1 cellular context compared by ENCODE assay signal in the genomic region with DNA sequence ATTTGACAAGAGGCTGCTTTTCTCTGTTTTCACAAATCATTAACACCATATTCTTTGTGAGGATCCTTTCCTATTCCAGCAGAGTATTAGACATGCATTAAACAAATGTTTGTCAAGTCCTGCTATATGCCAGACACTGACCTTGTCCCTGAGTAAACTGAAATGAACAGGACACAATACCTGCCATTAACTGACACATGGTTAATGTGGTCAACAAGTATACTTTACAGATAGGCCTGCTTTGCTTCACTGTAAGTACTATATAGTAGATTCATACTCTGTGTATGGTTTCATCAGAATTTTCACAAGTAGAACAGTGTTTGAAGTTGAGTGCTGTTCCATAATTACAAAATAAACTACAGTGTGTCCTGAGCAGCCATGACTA.
A peak's percentile ranks its signal among the peaks of the same experiment; 100 is the strongest.
TF ChIP-seq lines count a peak whose summit lies in the region.

No MANE protein-coding gene starts in this region.

TF ChIP-seq in HepG2, 621 proteins besides CTCF, POLR2A, EP300 and RAD21 (continued from another document and continues in another):
- TF ChIP-seq, protein P1, sequence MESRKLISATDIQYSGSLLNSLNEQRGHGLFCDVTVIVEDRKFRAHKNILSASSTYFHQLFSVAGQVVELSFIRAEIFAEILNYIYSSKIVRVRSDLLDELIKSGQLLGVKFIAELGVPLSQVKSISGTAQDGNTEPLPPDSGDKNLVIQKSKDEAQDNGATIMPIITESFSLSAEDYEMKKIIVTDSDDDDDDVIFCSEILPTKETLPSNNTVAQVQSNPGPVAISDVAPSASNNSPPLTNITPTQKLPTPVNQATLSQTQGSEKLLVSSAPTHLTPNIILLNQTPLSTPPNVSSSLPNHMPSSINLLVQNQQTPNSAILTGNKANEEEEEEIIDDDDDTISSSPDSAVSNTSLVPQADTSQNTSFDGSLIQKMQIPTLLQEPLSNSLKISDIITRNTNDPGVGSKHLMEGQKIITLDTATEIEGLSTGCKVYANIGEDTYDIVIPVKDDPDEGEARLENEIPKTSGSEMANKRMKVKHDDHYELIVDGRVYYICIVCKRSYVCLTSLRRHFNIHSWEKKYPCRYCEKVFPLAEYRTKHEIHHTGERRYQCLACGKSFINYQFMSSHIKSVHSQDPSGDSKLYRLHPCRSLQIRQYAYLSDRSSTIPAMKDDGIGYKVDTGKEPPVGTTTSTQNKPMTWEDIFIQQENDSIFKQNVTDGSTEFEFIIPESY (CRISPR knock-in tag; IDR thresholded peaks at IDR 0.05): no peak
- TF ChIP-seq, protein P2, sequence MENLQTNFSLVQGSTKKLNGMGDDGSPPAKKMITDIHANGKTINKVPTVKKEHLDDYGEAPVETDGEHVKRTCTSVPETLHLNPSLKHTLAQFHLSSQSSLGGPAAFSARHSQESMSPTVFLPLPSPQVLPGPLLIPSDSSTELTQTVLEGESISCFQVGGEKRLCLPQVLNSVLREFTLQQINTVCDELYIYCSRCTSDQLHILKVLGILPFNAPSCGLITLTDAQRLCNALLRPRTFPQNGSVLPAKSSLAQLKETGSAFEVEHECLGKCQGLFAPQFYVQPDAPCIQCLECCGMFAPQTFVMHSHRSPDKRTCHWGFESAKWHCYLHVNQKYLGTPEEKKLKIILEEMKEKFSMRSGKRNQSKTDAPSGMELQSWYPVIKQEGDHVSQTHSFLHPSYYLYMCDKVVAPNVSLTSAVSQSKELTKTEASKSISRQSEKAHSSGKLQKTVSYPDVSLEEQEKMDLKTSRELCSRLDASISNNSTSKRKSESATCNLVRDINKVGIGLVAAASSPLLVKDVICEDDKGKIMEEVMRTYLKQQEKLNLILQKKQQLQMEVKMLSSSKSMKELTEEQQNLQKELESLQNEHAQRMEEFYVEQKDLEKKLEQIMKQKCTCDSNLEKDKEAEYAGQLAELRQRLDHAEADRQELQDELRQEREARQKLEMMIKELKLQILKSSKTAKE (CRISPR knock-in tag; IDR thresholded peaks at IDR 0.05; ENCODE audit: borderline replicate concordance): peak; percentile 58; the same call in 1 of the 2 replicates
- TF ChIP-seq ZNF782 (CRISPR knock-in tag; IDR thresholded peaks at IDR 0.05; ENCODE audit: borderline replicate concordance) (no peak), ZFAT (CRISPR knock-in tag; conservative IDR thresholded peaks at IDR 0.05) (no peak), SOX6 (IDR thresholded peaks at IDR 0.05) (no peak), SOX6 (CRISPR knock-in tag; IDR thresholded peaks at IDR 0.05) (peak; percentile 80), ATF7 (IDR thresholded peaks at IDR 0.05) (no peak), ATF7 (CRISPR knock-in tag; IDR thresholded peaks at IDR 0.05) (no peak), MATR3 (CRISPR knock-in tag; IDR thresholded peaks at IDR 0.05) (no peak), ZNF253 (CRISPR knock-in tag; IDR thresholded peaks at IDR 0.05; ENCODE audit: borderline replicate concordance) (no peak), HDAC6 (IDR thresholded peaks at IDR 0.05; ENCODE audit: low read depth, low read length) (no peak), TP53 (CRISPR knock-in tag; conservative IDR thresholded peaks at IDR 0.05) (no peak), RXRB (CRISPR knock-in tag; IDR thresholded peaks at IDR 0.05; ENCODE audit: borderline replicate concordance) (peak; percentile 84), USF2 (IDR thresholded peaks at IDR 0.05; ENCODE audit: low read depth, low read length) (no peak), USF2 (CRISPR knock-in tag; IDR thresholded peaks at IDR 0.05; ENCODE audit: borderline replicate concordance) (no peak), ZNF839 (CRISPR knock-in tag; IDR thresholded peaks at IDR 0.05; ENCODE audit: borderline replicate concordance) (no peak), ZNF296 (CRISPR knock-in tag; conservative IDR thresholded peaks at IDR 0.05) (no peak), ZNF589 (CRISPR knock-in tag; conservative IDR thresholded peaks at IDR 0.05) (no peak), ZNF557 (CRISPR knock-in tag; IDR thresholded peaks at IDR 0.05) (no peak), BRCA1 (CRISPR knock-in tag; IDR thresholded peaks at IDR 0.05) (no peak), PAXIP1 (CRISPR knock-in tag; conservative IDR thresholded peaks at IDR 0.05) (peak; percentile 61), NFATC3 (CRISPR knock-in tag; IDR thresholded peaks at IDR 0.05) (no peak), JUND (CRISPR knock-in tag; IDR thresholded peaks at IDR 0.05) (no peak), PHF5A (CRISPR knock-in tag; IDR thresholded peaks at IDR 0.05; ENCODE audit: low read depth, unreplicated experiment) (peak; percentile 38), ARNTL (CRISPR knock-in tag; IDR thresholded peaks at IDR 0.05) (no peak), ZMYM2 (CRISPR knock-in tag; IDR thresholded peaks at IDR 0.05) (no peak), KMT2A (CRISPR knock-in tag; IDR thresholded peaks at IDR 0.05) (no peak), ZNF441 (CRISPR knock-in tag; IDR thresholded peaks at IDR 0.05; ENCODE audit: borderline replicate concordance) (no peak), ZNF703 (CRISPR knock-in tag; IDR thresholded peaks at IDR 0.05; ENCODE audit: borderline replicate concordance) (no peak), TGIF2 (CRISPR knock-in tag; IDR thresholded peaks at IDR 0.05) (no peak), KDM3A (CRISPR knock-in tag; IDR thresholded peaks at IDR 0.05; ENCODE audit: low read depth) (0 out of 2 replicates have a peak, but pooled peaks have one; percentile 43), SETDB1 (CRISPR knock-in tag; IDR thresholded peaks at IDR 0.05; ENCODE audit: borderline replicate concordance) (no peak), ZNF614 (CRISPR knock-in tag; IDR thresholded peaks at IDR 0.05; ENCODE audit: borderline replicate concordance) (0 out of 2 replicates have a peak, but pooled peaks have one; percentile 45), ZNF10 (CRISPR knock-in tag; IDR thresholded peaks at IDR 0.05; ENCODE audit: borderline replicate concordance, low read depth) (no peak), ZNF3 (CRISPR knock-in tag; IDR thresholded peaks at IDR 0.05) (no peak), ARNT (IDR thresholded peaks at IDR 0.05) (no peak), REPIN1 (CRISPR knock-in tag; IDR thresholded peaks at IDR 0.05; ENCODE audit: borderline replicate concordance, low read depth) (no peak), ZSCAN30 (CRISPR knock-in tag; IDR thresholded peaks at IDR 0.05) (no peak), HMG20A (CRISPR knock-in tag; IDR thresholded peaks at IDR 0.05; ENCODE audit: borderline replicate concordance) (peak; percentile 53; the same call in 1 of the 2 replicates), ZMAT3 (CRISPR knock-in tag; conservative IDR thresholded peaks at IDR 0.05) (no peak), CHCHD3 (CRISPR knock-in tag; IDR thresholded peaks at IDR 0.05) (no peak), MXD4 (CRISPR knock-in tag; IDR thresholded peaks at IDR 0.05) (0 out of 2 replicates have a peak, but pooled peaks have one; percentile 40), ZNF674 (CRISPR knock-in tag; IDR thresholded peaks at IDR 0.05; ENCODE audit: low read depth) (no peak), ZNF260 (CRISPR knock-in tag; IDR thresholded peaks at IDR 0.05; ENCODE audit: borderline replicate concordance, low read depth) (no peak), KAT8 (CRISPR knock-in tag; IDR thresholded peaks at IDR 0.05) (no peak), ZNF776 (CRISPR knock-in tag; IDR thresholded peaks at IDR 0.05) (no peak), GPN1 (CRISPR knock-in tag; IDR thresholded peaks at IDR 0.05; ENCODE audit: borderline replicate concordance) (no peak), NFIB (CRISPR knock-in tag; IDR thresholded peaks at IDR 0.05; ENCODE audit: borderline replicate concordance) (no peak), PBX3 (CRISPR knock-in tag; IDR thresholded peaks at IDR 0.05; ENCODE audit: borderline replicate concordance) (no peak), ASH2L (IDR thresholded peaks at IDR 0.05; ENCODE audit: insufficient read length, low read depth, low read length) (no peak), FOXC1 (CRISPR knock-in tag; IDR thresholded peaks at IDR 0.05; ENCODE audit: borderline replicate concordance) (no peak)
- TF ChIP-seq, protein P3, sequence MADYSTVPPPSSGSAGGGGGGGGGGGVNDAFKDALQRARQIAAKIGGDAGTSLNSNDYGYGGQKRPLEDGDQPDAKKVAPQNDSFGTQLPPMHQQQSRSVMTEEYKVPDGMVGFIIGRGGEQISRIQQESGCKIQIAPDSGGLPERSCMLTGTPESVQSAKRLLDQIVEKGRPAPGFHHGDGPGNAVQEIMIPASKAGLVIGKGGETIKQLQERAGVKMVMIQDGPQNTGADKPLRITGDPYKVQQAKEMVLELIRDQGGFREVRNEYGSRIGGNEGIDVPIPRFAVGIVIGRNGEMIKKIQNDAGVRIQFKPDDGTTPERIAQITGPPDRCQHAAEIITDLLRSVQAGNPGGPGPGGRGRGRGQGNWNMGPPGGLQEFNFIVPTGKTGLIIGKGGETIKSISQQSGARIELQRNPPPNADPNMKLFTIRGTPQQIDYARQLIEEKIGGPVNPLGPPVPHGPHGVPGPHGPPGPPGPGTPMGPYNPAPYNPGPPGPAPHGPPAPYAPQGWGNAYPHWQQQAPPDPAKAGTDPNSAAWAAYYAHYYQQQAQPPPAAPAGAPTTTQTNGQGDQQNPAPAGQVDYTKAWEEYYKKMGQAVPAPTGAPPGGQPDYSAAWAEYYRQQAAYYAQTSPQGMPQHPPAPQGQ (CRISPR knock-in tag; IDR thresholded peaks at IDR 0.05; ENCODE audit: borderline replicate concordance): no peak
- TF ChIP-seq, protein P4, sequence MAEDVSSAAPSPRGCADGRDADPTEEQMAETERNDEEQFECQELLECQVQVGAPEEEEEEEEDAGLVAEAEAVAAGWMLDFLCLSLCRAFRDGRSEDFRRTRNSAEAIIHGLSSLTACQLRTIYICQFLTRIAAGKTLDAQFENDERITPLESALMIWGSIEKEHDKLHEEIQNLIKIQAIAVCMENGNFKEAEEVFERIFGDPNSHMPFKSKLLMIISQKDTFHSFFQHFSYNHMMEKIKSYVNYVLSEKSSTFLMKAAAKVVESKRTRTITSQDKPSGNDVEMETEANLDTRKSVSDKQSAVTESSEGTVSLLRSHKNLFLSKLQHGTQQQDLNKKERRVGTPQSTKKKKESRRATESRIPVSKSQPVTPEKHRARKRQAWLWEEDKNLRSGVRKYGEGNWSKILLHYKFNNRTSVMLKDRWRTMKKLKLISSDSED (CRISPR knock-in tag; IDR thresholded peaks at IDR 0.05): no peak
- TF ChIP-seq, protein P5, sequence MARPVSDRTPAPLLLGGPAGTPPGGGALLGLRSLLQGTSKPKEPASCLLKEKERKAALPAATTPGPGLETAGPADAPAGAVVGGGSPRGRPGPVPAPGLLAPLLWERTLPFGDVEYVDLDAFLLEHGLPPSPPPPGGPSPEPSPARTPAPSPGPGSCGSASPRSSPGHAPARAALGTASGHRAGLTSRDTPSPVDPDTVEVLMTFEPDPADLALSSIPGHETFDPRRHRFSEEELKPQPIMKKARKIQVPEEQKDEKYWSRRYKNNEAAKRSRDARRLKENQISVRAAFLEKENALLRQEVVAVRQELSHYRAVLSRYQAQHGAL (CRISPR knock-in tag; IDR thresholded peaks at IDR 0.05; ENCODE audit: not compliant biosample characterization): no peak
- TF ChIP-seq, protein P6, sequence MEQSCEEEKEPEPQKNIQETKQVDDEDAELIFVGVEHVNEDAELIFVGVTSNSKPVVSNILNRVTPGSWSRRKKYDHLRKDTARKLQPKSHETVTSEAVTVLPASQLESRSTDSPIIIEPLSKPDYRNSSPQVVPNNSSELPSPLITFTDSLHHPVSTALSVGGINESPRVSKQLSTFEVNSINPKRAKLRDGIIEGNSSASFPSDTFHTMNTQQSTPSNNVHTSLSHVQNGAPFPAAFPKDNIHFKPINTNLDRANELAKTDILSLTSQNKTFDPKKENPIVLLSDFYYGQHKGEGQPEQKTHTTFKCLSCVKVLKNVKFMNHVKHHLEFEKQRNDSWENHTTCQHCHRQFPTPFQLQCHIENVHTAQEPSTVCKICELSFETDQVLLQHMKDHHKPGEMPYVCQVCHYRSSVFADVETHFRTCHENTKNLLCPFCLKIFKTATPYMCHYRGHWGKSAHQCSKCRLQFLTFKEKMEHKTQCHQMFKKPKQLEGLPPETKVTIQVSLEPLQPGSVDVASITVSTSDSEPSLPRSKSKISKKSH (CRISPR knock-in tag; IDR thresholded peaks at IDR 0.05; ENCODE audit: borderline replicate concordance): no peak
